12 cellular contexts compared by ENCODE assay signal in the genomic region with DNA sequence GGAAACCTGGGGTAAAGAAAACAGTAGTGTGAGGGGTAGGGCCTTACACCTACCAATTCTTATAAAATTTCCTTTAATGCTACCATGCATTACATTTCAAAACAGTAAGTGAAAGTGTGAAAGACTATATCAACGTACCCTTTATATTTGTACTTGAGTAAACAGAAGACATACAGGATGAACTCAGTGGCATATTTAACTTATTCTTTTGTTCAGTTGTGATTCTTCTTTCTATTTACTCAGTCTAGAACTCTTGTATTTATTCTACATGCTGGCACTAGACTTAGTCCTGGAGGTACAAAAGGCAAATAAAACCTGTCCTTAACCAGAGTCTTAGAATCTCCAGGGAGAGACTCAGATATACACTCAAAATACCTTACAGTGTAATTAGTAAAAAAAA. TPM values are rescaled to one million over a fixed set of nuclear protein-coding genes. Genes with fewer than 3 reads are reported as not detected.
DNase-seq lines count a peak whose midpoint lies in the region; ATAC-seq, FAIRE-seq and TF ChIP-seq lines count a peak whose summit lies in the region.
"Not testable (repeated sequence)": the region's sequence is repeated elsewhere in the genome, so short reads cannot be mapped to it uniquely, and the experiment has no call there.
"Had no signal": no experiment of that assay in that cellular context is flagged by ENCODE, and none has a peak within 500 bp of the region (broad histone marks: within the 10 kb centered on the region; RNA-seq: fewer than 3 reads in every experiment).

No MANE protein-coding gene starts in this region.

- H3F3A ChIP-seq in PC-3 (ENCODE audit: low read length, unreplicated experiment): not testable (repeated sequence)

- peak; percentile 37 for FAIRE-seq in astrocyte (lab: Jason Lieb, UNC)

- not testable (repeated sequence) for H3K27me3 ChIP-seq in PC-3 (ENCODE audit: low read length); astrocyte (ENCODE audit: insufficient read depth, low read length); left lung

- POLR2A ChIA-PET in PC-3 (lab: Charles Lee; ENCODE audit: unreplicated experiment): interaction anchor here (0.6 kb wide), 1 partner anchor 151 kb away, joined by 3 read pairs; no protein-coding TSS in a partner anchor

- H3K36me3 Mint-ChIP-seq in astrocyte (ENCODE audit: low read depth, unreplicated experiment); central memory CD8-positive, alpha-beta T cell (ENCODE audit: insufficient read depth): not testable (repeated sequence)

- ATAC-seq in PC-3 (peak; percentile 70), left lung (peak; percentile 35)
- ATAC-seq in central memory CD8-positive, alpha-beta T cell (replicated peaks; ENCODE audit: extremely low read depth, poor library complexity, severe bottlenecking): not testable (repeated sequence)

- not testable (repeated sequence) for H3K9me3 Mint-ChIP-seq in astrocyte (ENCODE audit: unreplicated experiment); central memory CD8-positive, alpha-beta T cell

- H4K20me1 ChIP-seq in PC-3 (ENCODE audit: low read length); astrocyte (ENCODE audit: insufficient read depth, low read length): not testable (repeated sequence)

- BruUV-seq in PC-3 (replicated peaks; lab: Mats Ljungman, UMichigan): not testable (repeated sequence)

- not testable (repeated sequence) for H3K27me3 Mint-ChIP-seq in astrocyte (ENCODE audit: low read depth, unreplicated experiment)
- H3K27me3 Mint-ChIP-seq in central memory CD8-positive, alpha-beta T cell: peaks cover 73% of the 10 kb centered on the region

- not testable (repeated sequence) for H3K27ac Mint-ChIP-seq in astrocyte (ENCODE audit: unreplicated experiment)
- H3K27ac Mint-ChIP-seq in central memory CD8-positive, alpha-beta T cell (ENCODE audit: low read depth): peak overlapping the region; percentile 17

- not testable (repeated sequence) for H3K4me1 ChIP-seq in PC-3 (ENCODE audit: insufficient read depth, low read length); astrocyte (ENCODE audit: insufficient read depth, low read length); left lung

- H3K27ac ChIP-seq in PC-3 (ENCODE audit: low read length); astrocyte (ENCODE audit: low read depth, low read length); left lung: not testable (repeated sequence)

- not testable (repeated sequence) for H2AFZ ChIP-seq in PC-3 (ENCODE audit: low read length); astrocyte (ENCODE audit: low read depth, low read length)

- not testable (repeated sequence) for H3K4me3 ChIP-seq in LNCaP clone FGC (ENCODE audit: low read depth, low read length); PC-3 (ENCODE audit: low read length); astrocyte (ENCODE audit: insufficient read depth, low read depth, low read length); left lung

- H3K9ac ChIP-seq in PC-3 (ENCODE audit: low read length); astrocyte (ENCODE audit: low read length): not testable (repeated sequence)

- not testable (repeated sequence) for H3K36me3 ChIP-seq in PC-3 (ENCODE audit: low read depth, low read length); astrocyte (ENCODE audit: insufficient read depth, low read length); left lung

- intact Hi-C loops in PC-3 (cut with micrococcal nuclease); left lung (cut with DNase I): not testable (repeated sequence)

- H3K4me1 Mint-ChIP-seq in astrocyte (ENCODE audit: low read depth, unreplicated experiment): peaks cover 11% of the 10 kb centered on the region
- H3K4me1 Mint-ChIP-seq in central memory CD8-positive, alpha-beta T cell: not testable (repeated sequence)

- TF ChIP-seq CTCF in LNCaP clone FGC (IDR thresholded peaks at IDR 0.05; ENCODE audit: control insufficient read depth, extremely low read depth, insufficient read depth); PC-3 (conservative IDR thresholded peaks at IDR 0.05; ENCODE audit: low read depth, low read length); astrocyte (IDR thresholded peaks at IDR 0.05; ENCODE audit: insufficient read depth, low read depth, low read length); left lung (IDR thresholded peaks at IDR 0.05): not testable (repeated sequence)

- H3K4me3 Mint-ChIP-seq in astrocyte (ENCODE audit: unreplicated experiment); central memory CD8-positive, alpha-beta T cell: not testable (repeated sequence)

- peak; percentile 26 for DNase-seq in DMS53 (lab: John Stamatoyannopoulos, UW)
- DNase-seq in LNCaP clone FGC (ENCODE audit: low read depth): peak; percentile 78
- not testable (repeated sequence) for DNase-seq in PC-3; astrocyte (ENCODE audit: low read depth); central memory CD8-positive, alpha-beta T cell (ENCODE audit: low spot score in 2 of 2); left lung

- not testable (repeated sequence) for H3K9me2 ChIP-seq in PC-3 (replicated peaks; ENCODE audit: low read length)

- not testable (repeated sequence) for H3K9me3 ChIP-seq in PC-3 (ENCODE audit: low read length); astrocyte (ENCODE audit: insufficient read depth, low read depth, low read length); left lung

- H3K4me2 ChIP-seq in PC-3 (ENCODE audit: low read length); astrocyte (ENCODE audit: low read length): not testable (repeated sequence)

- not testable (repeated sequence) for H3K79me2 ChIP-seq in PC-3 (ENCODE audit: low read length); astrocyte (ENCODE audit: insufficient read depth, low read length)

- CTCF ChIA-PET in PC-3 (lab: Charles Lee): not testable (repeated sequence)

RNA-seq across cellular contexts. Expression of gene MMP20, which starts 4.8 kb away (rescaled TPM):
- total RNA-seq in PC-3 (2014; rRNA removed) (not detected in 2 replicates), astrocyte (not detected in 2 replicates), left lung (not detected)
- total RNA-seq: A673; Calu3; CD4-positive, alpha-beta memory T cell; GM23248; H1; H7 had no signal
